In genomic region chr7:102432476-102433318, GRCh38 we compare ENCODE assay signal across 8 cellular contexts. TPM values are rescaled to one million over a fixed set of nuclear protein-coding genes. Genes with fewer than 3 reads are reported as not detected.
A peak's percentile ranks its signal among the peaks of the same experiment; 100 is the strongest.
DNase-seq lines count a peak whose midpoint lies in the region; ATAC-seq and TF ChIP-seq lines count a peak whose summit lies in the region.

No MANE protein-coding gene starts in this region.

- peak overlapping the region; percentile 86 for H4K8ac ChIP-seq in trophoblast cell (ENCODE audit: low read depth, low read length)

- TF ChIP-seq CTCF in fibroblast of villous mesenchyme (IDR thresholded peaks at IDR 0.05; ENCODE audit: insufficient read depth, low read depth, low read length), result no peak

- peaks cover 6% of the 10 kb centered on the region for H3K79me2 ChIP-seq in trophoblast cell (ENCODE audit: control insufficient read depth, insufficient read depth, low read length, poor library complexity)

- H3K27me3 Mint-ChIP-seq in activated CD8-positive, alpha-beta memory T cell treated with anti-CD3 and anti-CD28 coated beads, Interleukin-2, amount 10 ng/mL, durations not matched to agents 7 days and 5 days, result no peaks in the 10 kb centered on the region
- H3K27me3 Mint-ChIP-seq in T-helper 2 cell treated with Interferon-gamma antibody and Interleukin-4, amounts not matched to agents 5 μg/mL and 100 μg/mL, for 36 hours (ENCODE audit: low read depth), result no peaks in the 10 kb centered on the region

- peaks cover 8% of the 10 kb centered on the region for H3K79me1 ChIP-seq in trophoblast cell (ENCODE audit: low read length)

- peaks cover 18% of the 10 kb centered on the region for H3K36me3 Mint-ChIP-seq in activated CD8-positive, alpha-beta memory T cell treated with anti-CD3 and anti-CD28 coated beads, Interleukin-2, amount 10 ng/mL, durations not matched to agents 7 days and 5 days
- H3K36me3 Mint-ChIP-seq in T-helper 2 cell treated with Interferon-gamma antibody and Interleukin-4, amounts not matched to agents 5 μg/mL and 100 μg/mL, for 36 hours (ENCODE audit: low read depth), result peaks cover 29% of the 10 kb centered on the region

- peaks cover 8 to 12% of the 10 kb centered on the region in 2 experiments for H3K36me3 ChIP-seq in trophoblast cell (ENCODE audit: control insufficient read depth in 1 of 2, insufficient read depth in 2 of 2, low read length in 2 of 2)

- H4K91ac ChIP-seq in trophoblast cell (ENCODE audit: low read depth, low read length), result peak overlapping the region; percentile 97

- H2AK5ac ChIP-seq in trophoblast cell (ENCODE audit: low read length), result peak overlapping the region; percentile 73

- no peak overlapping the region for H3K9ac ChIP-seq in trophoblast cell (ENCODE audit: low read length)

- no CpG with 5 or more reads among the region's 34 CpGs for WGBS in trophoblast cell (ENCODE audit: extremely low coverage, insufficient coverage, insufficient read length)

- CTCF ChIA-PET in activated CD8-positive, alpha-beta memory T cell treated with anti-CD3 and anti-CD28 coated beads, Interleukin-2, amount 10 ng/mL, durations not matched to agents 7 days and 5 days (lab: Charles Lee), result interaction anchor here (1.8 to 5.9 kb wide), 4 partner anchors 13 to 35 kb away, joined by 5 to 50 read pairs (median 18); no protein-coding TSS in a partner anchor

- no peak overlapping the region for H3K23ac ChIP-seq in trophoblast cell (ENCODE audit: low read length)

- peak; percentile 28 for ATAC-seq in activated CD8-positive, alpha-beta memory T cell treated with anti-CD3 and anti-CD28 coated beads, Interleukin-2, amount 10 ng/mL, durations not matched to agents 7 days and 5 days
- ATAC-seq in HG03025 (IDR thresholded peaks at IDR 0.05; ENCODE audit: low FRiP score, unreplicated experiment), result peak; percentile 18

- H2BK120ac ChIP-seq in trophoblast cell (ENCODE audit: insufficient read depth, low read length, poor library complexity), result peak overlapping the region; percentile 79

- peak overlapping the region; percentile 38 for H3K4ac ChIP-seq in trophoblast cell (ENCODE audit: low read depth, low read length)

- H3K4me2 ChIP-seq in trophoblast cell (ENCODE audit: low read length), result peak overlapping the region; percentile 57

- no peaks in the 10 kb centered on the region for H3K27me3 ChIP-seq in trophoblast cell (ENCODE audit: insufficient read depth, low read length)

- H2AFZ ChIP-seq in trophoblast cell (ENCODE audit: insufficient read depth, low read length, poor library complexity), result peak overlapping the region; percentile 82

- peak overlapping the region; percentile 58 for H2BK5ac ChIP-seq in trophoblast cell (ENCODE audit: low read depth, low read length, poor library complexity)

- no peak for DNase-seq in activated CD8-positive, alpha-beta memory T cell treated with anti-CD3 and anti-CD28 coated beads, Interleukin-2, amount 10 ng/mL, durations not matched to agents 7 days and 5 days
- DNase-seq in activated CD8-positive, alpha-beta memory T cell treated with anti-CD3 and anti-CD28 coated beads, Interleukin-2, amount 50 U/mL, for 4 hours, result no peak
- DNase-seq in T-helper 2 cell treated with Interferon-gamma antibody and Interleukin-4, amounts not matched to agents 5 μg/mL and 100 μg/mL, for 36 hours (ENCODE audit: low spot score), result no peak
- no peak for DNase-seq in fibroblast of villous mesenchyme (ENCODE audit: low read depth)
- peak in 1 of 2 donors; percentile 42 for DNase-seq in trophoblast cell
- no peak for DNase-seq in GOT3 (lab: John Stamatoyannopoulos, UW)
- no peak for DNase-seq in Kasumi-1 (lab: John Stamatoyannopoulos, UW)

- H3K4me1 Mint-ChIP-seq in activated CD8-positive, alpha-beta memory T cell treated with anti-CD3 and anti-CD28 coated beads, Interleukin-2, amount 10 ng/mL, durations not matched to agents 7 days and 5 days, result peaks cover 57% of the 10 kb centered on the region
- peaks cover 43% of the 10 kb centered on the region for H3K4me1 Mint-ChIP-seq in T-helper 2 cell treated with Interferon-gamma antibody and Interleukin-4, amounts not matched to agents 5 μg/mL and 100 μg/mL, for 36 hours (ENCODE audit: low read depth)

- H3K4me1 ChIP-seq in trophoblast cell (ENCODE audit: control insufficient read depth in 1 of 2, insufficient read depth in 2 of 2, low read length in 2 of 2), result peaks cover 12 to 19% of the 10 kb centered on the region in 2 experiments

- H3K27ac Mint-ChIP-seq in activated CD8-positive, alpha-beta memory T cell treated with anti-CD3 and anti-CD28 coated beads, Interleukin-2, amount 10 ng/mL, durations not matched to agents 7 days and 5 days, result peak overlapping the region; percentile 85
- peak overlapping the region; percentile 93 for H3K27ac Mint-ChIP-seq in T-helper 2 cell treated with Interferon-gamma antibody and Interleukin-4, amounts not matched to agents 5 μg/mL and 100 μg/mL, for 36 hours

- H3K9me3 Mint-ChIP-seq in activated CD8-positive, alpha-beta memory T cell treated with anti-CD3 and anti-CD28 coated beads, Interleukin-2, amount 10 ng/mL, durations not matched to agents 7 days and 5 days (ENCODE audit: low read depth), result no peaks in the 10 kb centered on the region
- H3K9me3 Mint-ChIP-seq in T-helper 2 cell treated with Interferon-gamma antibody and Interleukin-4, amounts not matched to agents 5 μg/mL and 100 μg/mL, for 36 hours, result no peaks in the 10 kb centered on the region

- peak overlapping the region; percentile 94 for H4K12ac ChIP-seq in trophoblast cell (ENCODE audit: low read depth, low read length)

- peak overlapping the region; percentile 32 for H2BK12ac ChIP-seq in trophoblast cell (ENCODE audit: low read length)

- H3K18ac ChIP-seq in trophoblast cell (ENCODE audit: low read length), result peak overlapping the region; percentile 82

- H3K14ac ChIP-seq in trophoblast cell (ENCODE audit: low read length), result peak overlapping the region; percentile 88

- H3K4me3 Mint-ChIP-seq in activated CD8-positive, alpha-beta memory T cell treated with anti-CD3 and anti-CD28 coated beads, Interleukin-2, amount 10 ng/mL, durations not matched to agents 7 days and 5 days, result peak overlapping the region; percentile 55
- H3K4me3 Mint-ChIP-seq in T-helper 2 cell treated with Interferon-gamma antibody and Interleukin-4, amounts not matched to agents 5 μg/mL and 100 μg/mL, for 36 hours, result peak overlapping the region; percentile 77

- H3K4me3 ChIP-seq in fibroblast of villous mesenchyme (ENCODE audit: low read depth, low read length), result peak overlapping the region; percentile 81
- peak overlapping the region; percentile 62 for H3K4me3 ChIP-seq in trophoblast cell (ENCODE audit: low read depth, low read length)

- no peaks in the 10 kb centered on the region for H3K9me3 ChIP-seq in trophoblast cell (ENCODE audit: insufficient read depth, low read depth, low read length)

- H3K27ac ChIP-seq in trophoblast cell (ENCODE audit: low read depth, low read length), result peak overlapping the region; percentile 43

RNA-seq across cellular contexts. Expression of gene ORAI2, which starts 0.7 kb away (rescaled TPM):
- total RNA-seq in activated CD8-positive, alpha-beta memory T cell treated with anti-CD3 and anti-CD28 coated beads, Interleukin-2, amount 10 ng/mL, durations not matched to agents 7 days and 5 days, result 10 to 100 TPM; 58.1 to 73.7 TPM
- total RNA-seq in fibroblast of villous mesenchyme, result 40.6 and 49.9 TPM in 2 replicates
- polyA plus RNA-seq in trophoblast cell (2013), result 21.6 and 23.0 TPM in 2 replicates

RNA-seq across cellular contexts. Expression of gene ALKBH4, which starts 32.0 kb away (rescaled TPM):
- total RNA-seq in activated CD8-positive, alpha-beta memory T cell treated with anti-CD3 and anti-CD28 coated beads, Interleukin-2, amount 10 ng/mL, durations not matched to agents 7 days and 5 days, result 10 to 100 TPM; 11.2 to 14.6 TPM
- 10.8 and 19.6 TPM in 2 replicates for total RNA-seq in fibroblast of villous mesenchyme
- polyA plus RNA-seq in trophoblast cell (2013), result 7.3 TPM in 2 replicates

RNA-seq across cellular contexts. Expression of gene LRWD1, which starts 32.1 kb away (rescaled TPM):
- total RNA-seq in activated CD8-positive, alpha-beta memory T cell treated with anti-CD3 and anti-CD28 coated beads, Interleukin-2, amount 10 ng/mL, durations not matched to agents 7 days and 5 days, result 10 to 100 TPM; 20.6 to 24.0 TPM
- total RNA-seq in fibroblast of villous mesenchyme, result 22.9 and 37.7 TPM in 2 replicates
- 8.4 and 8.7 TPM in 2 replicates for polyA plus RNA-seq in trophoblast cell (2013)

RNA-seq across cellular contexts. Expression of gene PRKRIP1, which starts 36.5 kb away (rescaled TPM):
- 10 to 100 TPM; 22.2 to 34.5 TPM for total RNA-seq in activated CD8-positive, alpha-beta memory T cell treated with anti-CD3 and anti-CD28 coated beads, Interleukin-2, amount 10 ng/mL, durations not matched to agents 7 days and 5 days
- 17.4 and 18.6 TPM in 2 replicates for total RNA-seq in fibroblast of villous mesenchyme
- 23.6 and 26.4 TPM in 2 replicates for polyA plus RNA-seq in trophoblast cell (2013)

RNA-seq across cellular contexts. Expression of gene POLR2J, which starts 46.0 kb away (rescaled TPM):
- total RNA-seq in activated CD8-positive, alpha-beta memory T cell treated with anti-CD3 and anti-CD28 coated beads, Interleukin-2, amount 10 ng/mL, durations not matched to agents 7 days and 5 days, result 10 to 100 TPM; 52.9 to 56.7 TPM
- total RNA-seq in fibroblast of villous mesenchyme, result 28.0 and 34.5 TPM in 2 replicates
- polyA plus RNA-seq in trophoblast cell (2013), result 130 and 136 TPM in 2 replicates
